ENCODE assay signal across 10 cellular contexts in the genomic region with DNA sequence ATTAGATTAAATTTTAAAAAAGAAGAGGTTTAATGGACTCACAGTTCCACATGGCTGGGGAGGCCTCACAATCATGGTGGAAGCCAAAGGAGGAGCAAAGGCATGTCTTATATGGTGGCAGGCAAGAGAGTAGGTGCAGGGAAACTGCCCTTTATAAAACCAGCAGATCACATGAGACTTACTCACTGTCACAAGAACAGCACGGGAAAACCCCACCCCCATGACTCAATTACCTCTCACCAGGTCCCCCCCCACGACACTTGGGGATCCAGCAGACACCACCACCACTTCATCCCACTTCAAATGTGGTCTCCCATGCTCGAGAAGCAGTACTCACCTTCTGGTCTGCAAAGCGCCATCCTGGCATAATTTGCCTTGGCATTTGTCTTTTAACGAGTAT. TPM values are rescaled to one million over a fixed set of nuclear protein-coding genes. Genes with fewer than 3 reads are reported as not detected.
DNase-seq lines count a peak whose midpoint lies in the region; ATAC-seq and TF ChIP-seq lines count a peak whose summit lies in the region.
"Had no signal": no experiment of that assay in that cellular context is flagged by ENCODE, and none has a peak within 500 bp of the region (broad histone marks: within the 10 kb centered on the region; RNA-seq: fewer than 3 reads in every experiment).

No MANE protein-coding gene starts in this region.

- H3K56ac ChIP-seq in mesendoderm (ENCODE audit: low read length), result no peak overlapping the region

- no peak for ATAC-seq in HG02981 (IDR thresholded peaks at IDR 0.05; ENCODE audit: unreplicated experiment)

- no peak overlapping the region for H3K18ac ChIP-seq in mesendoderm (ENCODE audit: low read length)

- DNase-seq in Daoy (ENCODE audit: low read depth) (peak; percentile 46), HFFc6 (no peak), mesendoderm (peak; percentile 6), mesenteric fat pad (ENCODE audit: low spot score) (no peak), COR-L47 (lab: John Stamatoyannopoulos, UW) (no peak), NCI-H2081 treated with DMSO at 0.1 percent for 48 hours (lab: John Stamatoyannopoulos, UW) (no peak)
- DNase-seq in activated T-cell treated with anti-CD3 and anti-CD28 coated beads, Interleukin-2, amount 50 U/mL, for 48 hours, result peak; percentile 43

- H3K4me1 Mint-ChIP-seq in HFFc6 (ENCODE audit: low read depth), result peaks cover 32% of the 10 kb centered on the region

- H4K8ac ChIP-seq in mesendoderm (ENCODE audit: low read depth, low read length), result no peak overlapping the region

- no peak overlapping the region for H3K4ac ChIP-seq in mesendoderm (ENCODE audit: low read depth, low read length)

- no peak overlapping the region for H3K27ac ChIP-seq in mesendoderm (ENCODE audit: low read depth, low read length)
- H3K27ac ChIP-seq: Peyer's patch, prostate gland had no signal

- H3K27me3 ChIP-seq in mesendoderm (ENCODE audit: insufficient read depth, low read length, poor library complexity), result no peaks in the 10 kb centered on the region
- H3K27me3 ChIP-seq: Peyer's patch had no signal

- H2BK5ac ChIP-seq in mesendoderm (ENCODE audit: low read length), result no peak overlapping the region

- no peak overlapping the region for H3K23ac ChIP-seq in mesendoderm (ENCODE audit: low read length)

- no peak overlapping the region for H2BK15ac ChIP-seq in mesendoderm (replicated peaks; ENCODE audit: low read depth)

- no peak overlapping the region for H3K9ac ChIP-seq in mesendoderm (ENCODE audit: low read length)

- H3K4me1 ChIP-seq in mesendoderm (ENCODE audit: control insufficient read depth, low read depth, low read length), result no peaks in the 10 kb centered on the region
- H3K4me1 ChIP-seq: prostate gland had no signal

- no peaks in the 10 kb centered on the region for H3K79me2 ChIP-seq in mesendoderm (ENCODE audit: control insufficient read depth, insufficient read depth, low read length)

- H3K4me3 Mint-ChIP-seq in HFFc6, result no peak overlapping the region

- no CpG with 5 or more reads among the region's 5 CpGs for WGBS in mesendoderm (ENCODE audit: extremely low coverage, insufficient coverage, low lambda C conversion rate)

- peak overlapping the region; percentile 71; the same call in 1 of the 2 replicates for H3K27ac Mint-ChIP-seq in HFFc6

- no peak overlapping the region for H2BK120ac ChIP-seq in mesendoderm (ENCODE audit: low read depth, low read length)

- no peak overlapping the region for H4K5ac ChIP-seq in mesendoderm (ENCODE audit: low read length)

- no peaks in the 10 kb centered on the region; the same call in none of the 2 replicates for H3K27me3 Mint-ChIP-seq in HFFc6 (ENCODE audit: insufficient read depth)

- TF ChIP-seq CTCF in HFFc6 (IDR thresholded peaks at IDR 0.05), result no peak

- H3K4me2 ChIP-seq in mesendoderm (ENCODE audit: low read length), result no peak overlapping the region

- H3K9me3 Mint-ChIP-seq in HFFc6, result no peaks in the 10 kb centered on the region; the same call in 1 of the 2 replicates

- no peak overlapping the region for H2AK5ac ChIP-seq in mesendoderm (ENCODE audit: low read length)

- H3K36me3 ChIP-seq in mesendoderm (ENCODE audit: control insufficient read depth, insufficient read depth, low read length), result no peaks in the 10 kb centered on the region
- H3K36me3 ChIP-seq: Peyer's patch, prostate gland had no signal

- H3K4me3 ChIP-seq in mesendoderm (ENCODE audit: low read length), result no peak overlapping the region
- H3K4me3 ChIP-seq: prostate gland had no signal

- H3K79me1 ChIP-seq in mesendoderm (ENCODE audit: low read length), result no peaks in the 10 kb centered on the region

- H3K36me3 Mint-ChIP-seq in HFFc6 (ENCODE audit: low read depth), result peaks cover 5% of the 10 kb centered on the region; the same call in 1 of the 2 replicates

RNA-seq across cellular contexts. Expression of a gene that starts 24.6 kb away (rescaled TPM):
- total RNA-seq in Daoy (2014; rRNA removed; shearing (Covaris generic)), result 10.1 and 26.0 TPM in 2 replicates
- total RNA-seq in HFFc6 (2021; fragmentation: NEBNext Ultra II Directional; extraction: Animal tissue kit (Norgen Biotek cat#: 25700)), result 1 to 10 TPM; 2.6 to 6.8 (median 6.3) TPM
- polyA plus RNA-seq in mesendoderm (2013, experiment 1 of 2), result 14.9 TPM
- 16.7 TPM for polyA plus RNA-seq in mesendoderm (2013, experiment 2 of 2)
- total RNA-seq in mesenteric fat pad, result 0.87 TPM

Comparison
In these comparisons a context has a peak if more than half of its experiments do, and no peak if none do; other contexts are left out.
1. DNase-seq: peak in Daoy (single experiment), activated T-cell treated with anti-CD3 and anti-CD28 coated beads, Interleukin-2, amount 50 U/mL, for 48 hours (2 of 2) and mesendoderm (single experiment); none in HFFc6 (single experiment), mesenteric fat pad (single experiment), COR-L47 (single experiment) and NCI-H2081 treated with DMSO at 0.1 percent for 48 hours (single experiment).